In genomic region chr2:168731002-168731401, GRCh38 we compare ENCODE assay signal across 1 cellular context.
TF ChIP-seq lines count a peak whose summit lies in the region.

No MANE protein-coding gene starts in this region.

TF ChIP-seq in SK-N-SH, 30 proteins besides CTCF, POLR2A, EP300 and RAD21 (continued from another document):
- TF ChIP-seq REST (IDR thresholded peaks at IDR 0.05; ENCODE audit: low read depth, low read length) (no peak), FOXJ3 (CRISPR knock-in tag; IDR thresholded peaks at IDR 0.05) (no peak), TAF1 (IDR thresholded peaks at IDR 0.05; ENCODE audit: borderline replicate concordance, low read depth, low read length) (no peak), ELF1 (IDR thresholded peaks at IDR 0.05) (no peak), JUND (IDR thresholded peaks at IDR 0.05) (no peak), EZH2phosphoT487 (IDR thresholded peaks at IDR 0.05; ENCODE audit: borderline replicate concordance, low read depth) (no peak)
